Comparison of ENCODE assay signal across 1 cellular context in genomic region chr2:241340621-241341163, GRCh38.
TF ChIP-seq lines count a peak whose summit lies in the region.

No MANE protein-coding gene starts in this region.

TF ChIP-seq in HepG2, 621 proteins besides CTCF, POLR2A, EP300 and RAD21:
- TF ChIP-seq RBM22 (optimal IDR thresholded peaks at IDR 0.05; ENCODE audit: low read length) = peak; percentile 26
- no peak for TF ChIP-seq ZNF652 (CRISPR knock-in tag; IDR thresholded peaks at IDR 0.05; ENCODE audit: borderline replicate concordance, low read depth)
